21 cellular contexts compared by ENCODE assay signal in genomic region chr2:58006256-58006951, GRCh38. TPM values are rescaled to one million over a fixed set of nuclear protein-coding genes. Genes with fewer than 3 reads are reported as not detected.
DNase-seq lines count a peak whose midpoint lies in the region; ATAC-seq and TF ChIP-seq lines count a peak whose summit lies in the region.
"Had no signal": no experiment of that assay in that cellular context is flagged by ENCODE, and none has a peak within 500 bp of the region (broad histone marks: within the 10 kb centered on the region; RNA-seq: fewer than 3 reads in every experiment).

No MANE protein-coding gene starts in this region.

- no peaks in the 10 kb centered on the region for H3K9me3 ChIP-seq in psoas muscle
- H3K9me3 ChIP-seq: thyroid gland had no signal

- no peaks in the 10 kb centered on the region for H3K27me3 ChIP-seq in psoas muscle (ENCODE audit: insufficient read depth in 3 of 3, low read length in 2 of 3)
- H3K27me3 ChIP-seq: foreskin keratinocyte, thyroid gland had no signal

- H3K4me1 ChIP-seq in psoas muscle = no peaks in the 10 kb centered on the region
- H3K4me1 ChIP-seq: foreskin keratinocyte, thyroid gland had no signal

- peak; percentile 82 for ATAC-seq in HG02759 (IDR thresholded peaks at IDR 0.05; ENCODE audit: unreplicated experiment)
- ATAC-seq in HG03439 (IDR thresholded peaks at IDR 0.05; ENCODE audit: unreplicated experiment) = peak; percentile 79
- peak; percentile 55 for ATAC-seq in stimulated activated memory B cell treated with anti-CD40 and anti-IgM and Interleukin-4, amounts not matched to agents 10 μg/mL and 1 μg/mL and 100 μg/mL, for 72 hours
- ATAC-seq in psoas muscle = no peak
- no peak for ATAC-seq in activated naive CD4-positive, alpha-beta T cell treated with anti-CD3 and anti-CD28 coated beads, Interleukin-2, amount 50 U/mL, for 72 hours
- ATAC-seq: activated T-cell treated with anti-CD3 and anti-CD28 coated beads, Interleukin-2, amount 50 U/mL, for 4 hours; foreskin keratinocyte; HepG2 had no signal

- H3K4me3 ChIP-seq in psoas muscle = no peak overlapping the region
- H3K4me3 ChIP-seq: thyroid gland had no signal

- H3K4me1 Mint-ChIP-seq in stimulated activated memory B cell treated with anti-CD40 and anti-IgM and Interleukin-4, amounts not matched to agents 10 μg/mL and 1 μg/mL and 100 μg/mL, for 72 hours = peaks cover 21% of the 10 kb centered on the region
- H3K4me1 Mint-ChIP-seq: immature natural killer cell had no signal

- WGBS in psoas muscle, 3 donors = 71 to 82% (median 75%) methylated on average over 2 of the region's 2 CpGs

- intact Hi-C loops in psoas muscle (cut with DNase I) = no loop called here

- peak; percentile 11 for DNase-seq in GM19240 (ENCODE audit: insufficient read length, low spot score)
- DNase-seq in cerebellar cortex (ENCODE audit: low spot score) = no peak
- DNase-seq in NCI-H1048 (lab: John Stamatoyannopoulos, UW) = no peak
- DNase-seq in psoas muscle = no peak
- DNase-seq in activated naive CD4-positive, alpha-beta T cell treated with anti-CD3 and anti-CD28 coated beads, Interleukin-2, amount 50 U/mL, for 72 hours (ENCODE audit: low spot score in 2 of 2) = no peak
- DNase-seq: activated T-cell treated with anti-CD3 and anti-CD28 coated beads, Interleukin-2, amount 50 U/mL, for 4 hours; anterior cingulate cortex; CD4-positive, alpha-beta T cell; effector CD4-positive, alpha-beta T cell; foreskin keratinocyte; GDM1; immature natural killer cell; NCI-H1105; NCI-H510A; occipital lobe; thyroid gland had no signal

- H3K4me3 Mint-ChIP-seq in stimulated activated memory B cell treated with anti-CD40 and anti-IgM and Interleukin-4, amounts not matched to agents 10 μg/mL and 1 μg/mL and 100 μg/mL, for 72 hours = no peak overlapping the region
- H3K4me3 Mint-ChIP-seq: activated T-cell treated with anti-CD3 and anti-CD28 coated beads, Interleukin-2, amount 50 U/mL, for 4 hours; CD4-positive, alpha-beta T cell; immature natural killer cell; T-helper 1 cell treated with Interleukin-12 subunit alpha and Interleukin-12 subunit beta and Interleukin-4 antibody, amounts not matched to agents 30 μg/mL and 1 μg/mL, for 36 hours had no signal

- peaks cover 6% of the 10 kb centered on the region for H3K36me3 Mint-ChIP-seq in stimulated activated memory B cell treated with anti-CD40 and anti-IgM and Interleukin-4, amounts not matched to agents 10 μg/mL and 1 μg/mL and 100 μg/mL, for 72 hours
- H3K36me3 Mint-ChIP-seq in activated naive CD4-positive, alpha-beta T cell treated with anti-CD3 and anti-CD28 coated beads, Interleukin-2, amount 50 U/mL, for 72 hours = no peaks in the 10 kb centered on the region
- H3K36me3 Mint-ChIP-seq: immature natural killer cell had no signal

- H3K27me3 Mint-ChIP-seq in stimulated activated memory B cell treated with anti-CD40 and anti-IgM and Interleukin-4, amounts not matched to agents 10 μg/mL and 1 μg/mL and 100 μg/mL, for 72 hours = no peaks in the 10 kb centered on the region
- H3K27me3 Mint-ChIP-seq: CD4-positive, alpha-beta T cell had no signal

- no peak for TF ChIP-seq CTCF in psoas muscle (IDR thresholded peaks at IDR 0.05)

- H3K36me3 ChIP-seq in psoas muscle (ENCODE audit: insufficient read depth in 1 of 2, low read depth in 1 of 2) = no peaks in the 10 kb centered on the region
- H3K36me3 ChIP-seq: thyroid gland had no signal

- no peaks in the 10 kb centered on the region for H3K9me3 Mint-ChIP-seq in stimulated activated memory B cell treated with anti-CD40 and anti-IgM and Interleukin-4, amounts not matched to agents 10 μg/mL and 1 μg/mL and 100 μg/mL, for 72 hours
- H3K9me3 Mint-ChIP-seq in activated naive CD4-positive, alpha-beta T cell treated with anti-CD3 and anti-CD28 coated beads, Interleukin-2, amount 50 U/mL, for 72 hours = no peaks in the 10 kb centered on the region
- H3K9me3 Mint-ChIP-seq: activated T-cell treated with anti-CD3 and anti-CD28 coated beads, Interleukin-2, amount 50 U/mL, for 4 hours; CD4-positive, alpha-beta T cell; immature natural killer cell; T-helper 1 cell treated with Interleukin-12 subunit alpha and Interleukin-12 subunit beta and Interleukin-4 antibody, amounts not matched to agents 30 μg/mL and 1 μg/mL, for 36 hours had no signal

- H3K27ac Mint-ChIP-seq in stimulated activated memory B cell treated with anti-CD40 and anti-IgM and Interleukin-4, amounts not matched to agents 10 μg/mL and 1 μg/mL and 100 μg/mL, for 72 hours = peak overlapping the region; percentile 68
- no peak overlapping the region for H3K27ac Mint-ChIP-seq in activated naive CD4-positive, alpha-beta T cell treated with anti-CD3 and anti-CD28 coated beads, Interleukin-2, amount 50 U/mL, for 72 hours
- H3K27ac Mint-ChIP-seq: CD4-positive, alpha-beta T cell; immature natural killer cell; T-helper 1 cell treated with Interleukin-12 subunit alpha and Interleukin-12 subunit beta and Interleukin-4 antibody, amounts not matched to agents 30 μg/mL and 1 μg/mL, for 36 hours had no signal

- H3K27ac ChIP-seq in psoas muscle = no peak overlapping the region
- H3K27ac ChIP-seq: foreskin keratinocyte, thyroid gland had no signal

RNA-seq across cellular contexts. Expression of gene VRK2, which starts 40.2 kb away (rescaled TPM):
- total RNA-seq in psoas muscle = 10 to 100 TPM; 17.1 to 30.2 (median 24.6) TPM
- 10 to 100 TPM in 2 of 3 donors, 1 to 10 TPM in 1; 6.2 to 17.7 (median 11.8) TPM for polyA plus RNA-seq in psoas muscle
- total RNA-seq in activated naive CD4-positive, alpha-beta T cell treated with anti-CD3 and anti-CD28 coated beads, Interleukin-2, amount 50 U/mL, for 72 hours = 10 to 100 TPM in 1 of 2 donors, 1 to 10 TPM in 1; 6.9 to 20.9 TPM

Comparison
In these comparisons a context has a peak if more than half of its experiments do, and no peak if none do; other contexts are left out.
1. ATAC-seq: peak in HG02759 (single experiment), HG03439 (single experiment) and stimulated activated memory B cell treated with anti-CD40 and anti-IgM and Interleukin-4, amounts not matched to agents 10 μg/mL and 1 μg/mL and 100 μg/mL, for 72 hours (single experiment); none in psoas muscle (0 of 4) and activated naive CD4-positive, alpha-beta T cell treated with anti-CD3 and anti-CD28 coated beads, Interleukin-2, amount 50 U/mL, for 72 hours (0 of 2).